Comparison of ENCODE assay signal across 18 cellular contexts in genomic region chr1:174660476-174660875, GRCh38.
A peak's percentile ranks its signal among the peaks of the same experiment; 100 is the strongest.
DNase-seq lines count a peak whose midpoint lies in the region; ATAC-seq and TF ChIP-seq lines count a peak whose summit lies in the region.
"Had no signal": no experiment of that assay in that cellular context is flagged by ENCODE, and none has a peak within 500 bp of the region (broad histone marks: within the 10 kb centered on the region; RNA-seq: fewer than 3 reads in every experiment).

No MANE protein-coding gene starts in this region.

- peaks cover 19% of the 10 kb centered on the region for H3K4me1 Mint-ChIP-seq in MCF 10A (ENCODE audit: insufficient read depth, unreplicated experiment)

- no peaks in the 10 kb centered on the region for H3K9me2 ChIP-seq in HCT116 (ENCODE audit: insufficient read depth)

- H3K36me3 ChIP-seq in mammary epithelial cell (ENCODE audit: insufficient read depth, low read length) (no peaks in the 10 kb centered on the region), HCT116 (ENCODE audit: control insufficient read depth in 1 of 2, insufficient read depth in 2 of 2, low read length in 2 of 2) (no peaks in the 10 kb centered on the region), heart left ventricle (no peaks in the 10 kb centered on the region), uterus (no peaks in the 10 kb centered on the region)

- H3K27ac ChIP-seq in mammary epithelial cell (ENCODE audit: insufficient read depth, low read depth, low read length), result no peak overlapping the region
- H3K27ac ChIP-seq in HCT116 (ENCODE audit: low read depth, low read length), result no peak overlapping the region
- peak overlapping the region; percentile 5 to 70 (median 48) for H3K27ac ChIP-seq in heart left ventricle
- H3K27ac ChIP-seq in right cardiac atrium (ENCODE audit: low read length), result peak overlapping the region; percentile 66
- no peak overlapping the region for H3K27ac ChIP-seq in uterus
- H3K27ac ChIP-seq: 22Rv1, A549, C4-2B had no signal

- WGBS in mammary epithelial cell (ENCODE audit: low coverage, missing lambda C conversion rate), result 100% methylated on average over 1 of the region's 1 CpG
- 90 to 97% (median 91%) methylated on average over 1 of the region's 1 CpG for WGBS in heart left ventricle, 4 donors
- WGBS in right cardiac atrium, result 90% methylated on average over 1 of the region's 1 CpG

- no peak for TF ChIP-seq CTCF in mammary epithelial cell (conservative IDR thresholded peaks at IDR 0.05 in 1 of 2, IDR thresholded peaks at IDR 0.05 in 1 of 2; ENCODE audit: extremely low read depth in 1 of 2, insufficient read depth in 1 of 2, low read depth in 1 of 2, low read length in 2 of 2)
- TF ChIP-seq CTCF in MCF 10A (IDR thresholded peaks at IDR 0.05; ENCODE audit: unreplicated experiment), result no peak
- no peak for TF ChIP-seq CTCF in HCT116 (IDR thresholded peaks at IDR 0.05 in 2 of 3, conservative IDR thresholded peaks at IDR 0.05 in 1 of 3; ENCODE audit: borderline replicate concordance in 1 of 3, insufficient read depth in 1 of 3, low read depth in 2 of 3, low read length in 2 of 3)
- no peak for TF ChIP-seq CTCF in heart left ventricle (IDR thresholded peaks at IDR 0.05)
- TF ChIP-seq CTCF in uterus (IDR thresholded peaks at IDR 0.05), result no peak

- intact Hi-C loops in mammary epithelial cell (cut with micrococcal nuclease), result loop anchor here (10.0 kb wide), 1 partner anchor 126 kb away; no protein-coding TSS in a partner anchor
- intact Hi-C loops in MCF 10A (cut with micrococcal nuclease), result no loop called here
- intact Hi-C loops in HCT116 (cut with micrococcal nuclease), result no loop called here
- intact Hi-C loops in heart left ventricle (cut with DNase I), result no loop called here
- intact Hi-C loops in right cardiac atrium (cut with DNase I), result no loop called here
- intact Hi-C loops in uterus (cut with DNase I; ENCODE audit: low total_unique reads), result no loop called here

- peaks cover 16% of the 10 kb centered on the region for H3K4me1 ChIP-seq in mammary epithelial cell (ENCODE audit: insufficient read depth, low read length)
- peaks cover 7 to 12% of the 10 kb centered on the region in 2 experiments; a peak in 2 of 4 replicates for H3K4me1 ChIP-seq in HCT116 (ENCODE audit: control insufficient read depth in 1 of 2, insufficient read depth in 2 of 2, low read length in 2 of 2)
- H3K4me1 ChIP-seq in heart left ventricle, result peaks cover 0 to 11% (median 2%) of the 10 kb centered on the region in 12 donors
- no peaks in the 10 kb centered on the region for H3K4me1 ChIP-seq in right cardiac atrium (ENCODE audit: control insufficient read depth, insufficient read depth, low read length)
- H3K4me1 ChIP-seq in uterus, result no peaks in the 10 kb centered on the region
- H3K4me1 ChIP-seq: A549, Caco-2 had no signal

- BruUV-seq in mammary epithelial cell (replicated peaks; lab: Mats Ljungman, UMichigan) (no TSS peak), MCF 10A (replicated peaks; lab: Mats Ljungman, UMichigan) (no TSS peak), HCT116 (replicated peaks; lab: Mats Ljungman, UMichigan) (no TSS peak)

- H3K9me3 Mint-ChIP-seq in MCF 10A (ENCODE audit: unreplicated experiment), result no peaks in the 10 kb centered on the region
- H3K9me3 Mint-ChIP-seq: HFFc6 had no signal

- H4K20me1 ChIP-seq in mammary epithelial cell (ENCODE audit: insufficient read depth, low read length), result no peaks in the 10 kb centered on the region
- no peaks in the 10 kb centered on the region for H4K20me1 ChIP-seq in HCT116 (ENCODE audit: insufficient read depth)

- POLR2A ChIA-PET in MCF 10A (lab: Yijun Ruan, JAX), result interaction anchor here (0.9 kb wide), 1 partner anchor 9 kb away, joined by 3 read pairs; no protein-coding TSS in a partner anchor
- POLR2A ChIA-PET in HCT116 (lab: Charles Lee), result no interaction called here

- H3K27me3 Mint-ChIP-seq in MCF 10A (ENCODE audit: insufficient read depth, unreplicated experiment), result no peaks in the 10 kb centered on the region
- H3K27me3 Mint-ChIP-seq: CD4-positive, alpha-beta T cell had no signal

- H3K4me2 ChIP-seq in mammary epithelial cell (ENCODE audit: insufficient read depth, low read depth, low read length) (peak overlapping the region; percentile 43), HCT116 (ENCODE audit: low read length) (no peak overlapping the region)
- H3K4me2 ChIP-seq: A549 had no signal

- no peak for TF ChIP-seq RAD21 in HCT116 (IDR thresholded peaks at IDR 0.05; ENCODE audit: low read depth)

- H3K4me3 ChIP-seq in mammary epithelial cell (replicated peaks in 1 of 3; ENCODE audit: insufficient read depth in 1 of 3, low read depth in 2 of 3, low read length in 3 of 3) (no peak overlapping the region), HCT116 (replicated peaks in 1 of 2; ENCODE audit: low read depth in 1 of 2, low read length in 2 of 2) (no peak overlapping the region), heart left ventricle (no peak overlapping the region), right cardiac atrium (ENCODE audit: low read length) (no peak overlapping the region), uterus (no peak overlapping the region)
- H3K4me3 ChIP-seq: A549 had no signal

- RAD21 ChIA-PET in HCT116 (lab: Charles Lee; ENCODE audit: low non-redundant PET in 1 of 2, low total read pairs in 2 of 2, uncharacterized antibody in 2 of 2, unreplicated experiment in 2 of 2), result no interaction called here

- DNase-seq in mammary epithelial cell, result no peak
- no peak for DNase-seq in MCF 10A (ENCODE audit: unreplicated experiment)
- no peak for DNase-seq in HCT116 (ENCODE audit: low read depth, low spot score)
- DNase-seq in heart left ventricle, result no peak
- no peak for DNase-seq in right cardiac atrium
- no peak for DNase-seq in uterus
- no peak for DNase-seq in H4 (ENCODE audit: low spot score)
- DNase-seq in erythroblast (lab: John Stamatoyannopoulos, UW), result no peak
- DNase-seq: AML-193; Caco-2; CD4-positive, alpha-beta T cell; DMS153; DMS79; GDM1 had no signal

- H3K4me3 Mint-ChIP-seq in MCF 10A (ENCODE audit: unreplicated experiment), result no peak overlapping the region
- H3K4me3 Mint-ChIP-seq: CD4-positive, alpha-beta T cell; HFFc6 had no signal

- H3K36me3 Mint-ChIP-seq in MCF 10A (ENCODE audit: insufficient read depth, unreplicated experiment), result no peaks in the 10 kb centered on the region

- in situ Hi-C loops in mammary epithelial cell (cut with MboI; ENCODE audit: low sequenced_read_pairs in 2 of 2), result no loop called here

- dilution Hi-C loops in mammary epithelial cell (cut with HindIII; ENCODE audit: low sequenced_read_pairs), result no loop called here

- H3K27me3 ChIP-seq in mammary epithelial cell (ENCODE audit: insufficient read depth, low read length), result no peaks in the 10 kb centered on the region
- no peaks in the 10 kb centered on the region for H3K27me3 ChIP-seq in HCT116 (ENCODE audit: insufficient read depth, low read length)
- H3K27me3 ChIP-seq in heart left ventricle, result no peaks in the 10 kb centered on the region
- H3K27me3 ChIP-seq in right cardiac atrium (ENCODE audit: control insufficient read depth, insufficient read depth), result no peaks in the 10 kb centered on the region
- no peaks in the 10 kb centered on the region for H3K27me3 ChIP-seq in uterus

- 0 out of 2 replicates have a peak, but pooled peaks have one; percentile 17 for ATAC-seq in HCT116
- peak in 3 of 4 donors; percentile 43 to 57 (median 46) for ATAC-seq in heart left ventricle
- ATAC-seq in right cardiac atrium, result no peak
- ATAC-seq: A549 had no signal

- H2AFZ ChIP-seq in mammary epithelial cell (ENCODE audit: low read depth, low read length), result no peak overlapping the region
- H2AFZ ChIP-seq in HCT116 (ENCODE audit: low read depth, low read length, poor library complexity, severe bottlenecking), result no peak overlapping the region

- CTCF ChIA-PET in mammary epithelial cell (lab: Charles Lee; ENCODE audit: low non-redundant PET) (no interaction called here), MCF 10A (lab: Yijun Ruan, JAX) (interaction anchor here (0.7 to 1.1 kb wide), 2 partner anchors 66 to 398 kb away, joined by 3 to 6 read pairs; no protein-coding TSS in a partner anchor), HCT116 (lab: Charles Lee) (no interaction called here)

- no peaks in the 10 kb centered on the region for H3K79me2 ChIP-seq in mammary epithelial cell (ENCODE audit: insufficient read depth, low read length)
- no peaks in the 10 kb centered on the region for H3K79me2 ChIP-seq in HCT116 (ENCODE audit: insufficient read depth, low read length)

- H3K9me3 ChIP-seq in mammary epithelial cell (replicated peaks; ENCODE audit: insufficient read depth, low read length) (no peaks in the 10 kb centered on the region), HCT116 (ENCODE audit: control insufficient read depth in 1 of 2, insufficient read depth in 1 of 2, low read depth in 1 of 2, low read length in 2 of 2) (no peaks in the 10 kb centered on the region), heart left ventricle (peaks cover 0 to 12% (median 0%) of the 10 kb centered on the region in 12 donors), right cardiac atrium (ENCODE audit: control insufficient read depth, low read length) (no peaks in the 10 kb centered on the region), uterus (no peaks in the 10 kb centered on the region)
- H3K9me3 ChIP-seq: A549, Caco-2 had no signal

- no peak overlapping the region for H3K9ac ChIP-seq in mammary epithelial cell (ENCODE audit: insufficient read depth, low read length)
- no peak overlapping the region for H3K9ac ChIP-seq in HCT116 (ENCODE audit: low read length)

- H3K27ac Mint-ChIP-seq in MCF 10A (ENCODE audit: low read depth, unreplicated experiment), result no peak overlapping the region
- H3K27ac Mint-ChIP-seq: CD4-positive, alpha-beta T cell; HFFc6 had no signal

- TF ChIP-seq POLR2A in HCT116 (IDR thresholded peaks at IDR 0.05; ENCODE audit: borderline replicate concordance, extremely low read depth, insufficient read depth, insufficient read length) (no peak), heart left ventricle (IDR thresholded peaks at IDR 0.05) (no peak), uterus (IDR thresholded peaks at IDR 0.05) (no peak), erythroblast (IDR thresholded peaks at IDR 0.05; ENCODE audit: low read length) (no peak)

TF ChIP-seq in HCT116, 20 proteins besides CTCF, POLR2A, EP300 and RAD21:
- TF ChIP-seq CEBPB (IDR thresholded peaks at IDR 0.05; ENCODE audit: low read depth) (no peak), EGR1 (IDR thresholded peaks at IDR 0.05; ENCODE audit: low read depth) (no peak), CBX3 (IDR thresholded peaks at IDR 0.05; ENCODE audit: low read depth) (no peak), TCF7L2 (IDR thresholded peaks at IDR 0.05; ENCODE audit: borderline replicate concordance, extremely low read depth, insufficient read depth, insufficient read length) (no peak), FOSL1 (IDR thresholded peaks at IDR 0.05; ENCODE audit: low read depth) (no peak), MAX (IDR thresholded peaks at IDR 0.05) (no peak)

Comparison
In these comparisons a context has a peak if more than half of its experiments do, and no peak if none do; other contexts are left out.
1. ATAC-seq: peak in HCT116 (single experiment) and heart left ventricle (3 of 4); none in right cardiac atrium (0 of 2).
2. H3K27ac ChIP-seq: peak in heart left ventricle (12 of 12) and right cardiac atrium (single experiment); none in mammary epithelial cell (single experiment), HCT116 (single experiment) and uterus (0 of 2).